17 cellular contexts compared by ENCODE assay signal in the genomic region with DNA sequence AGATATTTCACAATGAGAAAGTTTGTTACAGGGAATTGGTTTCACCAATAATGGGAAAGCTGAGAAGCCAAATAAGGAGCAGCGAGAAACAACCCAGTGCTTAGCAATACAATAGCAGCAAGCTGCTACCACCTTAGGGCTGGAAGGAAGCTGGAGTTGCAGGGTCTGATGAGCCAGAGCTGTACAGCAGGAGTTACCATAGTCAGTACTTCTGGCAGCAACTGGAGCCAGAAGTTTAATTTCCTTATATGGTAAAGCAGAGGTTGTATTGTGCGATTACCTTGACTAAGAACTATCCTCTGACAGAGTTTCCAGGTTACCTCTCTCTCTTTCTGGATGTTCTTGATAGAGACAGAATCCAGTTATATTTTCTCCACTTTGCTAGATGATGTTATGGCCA.
DNase-seq lines count a peak whose midpoint lies in the region; ATAC-seq, FAIRE-seq and TF ChIP-seq lines count a peak whose summit lies in the region.
"Had no signal": no experiment of that assay in that cellular context is flagged by ENCODE, and none has a peak within 500 bp of the region (broad histone marks: within the 10 kb centered on the region; RNA-seq: fewer than 3 reads in every experiment).

No MANE protein-coding gene starts in this region.

- no peaks in the 10 kb centered on the region for H4K20me1 ChIP-seq in DND-41 (ENCODE audit: insufficient read depth, low read length)

- H3K27ac ChIP-seq in DND-41 (ENCODE audit: low read length) (no peak overlapping the region), aorta (ENCODE audit: low read depth in 1 of 2, low read length in 2 of 2) (no peak overlapping the region), upper lobe of left lung (no peak overlapping the region)
- H3K27ac ChIP-seq: foreskin keratinocyte, ovary, WERI-Rb-1 had no signal

- H3K36me3 ChIP-seq in DND-41 (ENCODE audit: insufficient read depth, low read length) (no peaks in the 10 kb centered on the region), aorta (ENCODE audit: control insufficient read depth in 1 of 2, insufficient read depth in 2 of 2, low read length in 1 of 2) (no peaks in the 10 kb centered on the region), upper lobe of left lung (no peaks in the 10 kb centered on the region)
- H3K36me3 ChIP-seq: ovary, WERI-Rb-1 had no signal

- H3K4me2 ChIP-seq in DND-41 (ENCODE audit: insufficient read depth, low read length): no peak overlapping the region

- WGBS in aorta, 2 donors: 94 to 95% methylated on average over 2 of the region's 2 CpGs
- 88 to 92% methylated on average over 2 of the region's 2 CpGs for WGBS in upper lobe of left lung, 2 donors

- peaks cover 4% of the 10 kb centered on the region for H3K4me1 ChIP-seq in DND-41 (ENCODE audit: insufficient read depth, low read length)
- H3K4me1 ChIP-seq in aorta (ENCODE audit: control insufficient read depth in 1 of 2, insufficient read depth in 2 of 2, low read length in 2 of 2): no peaks in the 10 kb centered on the region
- H3K4me1 ChIP-seq in upper lobe of left lung: peaks cover 0 to under 1% (median 0%) of the 10 kb centered on the region in 4 donors
- H3K4me1 ChIP-seq: foreskin keratinocyte had no signal

- no peak overlapping the region for H3K9ac ChIP-seq in DND-41 (ENCODE audit: low read depth, low read length)

- no peaks in the 10 kb centered on the region for H3K79me2 ChIP-seq in DND-41 (ENCODE audit: insufficient read depth, low read length)

- intact Hi-C loops in aorta (cut with DNase I): loop anchor here in 1 of 2 donors (10.0 kb wide), 1 partner anchor 357 kb away; no protein-coding TSS in a partner anchor

- no peak for TF ChIP-seq EP300 in upper lobe of left lung (IDR thresholded peaks at IDR 0.05)

- no peak for TF ChIP-seq CTCF in DND-41 (IDR thresholded peaks at IDR 0.05; ENCODE audit: borderline replicate concordance, extremely low read depth, low read length, poor library complexity, severe bottlenecking)
- no peak for TF ChIP-seq CTCF in upper lobe of left lung (IDR thresholded peaks at IDR 0.05)

- H2AFZ ChIP-seq in DND-41 (ENCODE audit: low read depth, low read length): no peak overlapping the region

- DNase-seq in DND-41: no peak
- DNase-seq in iPS DF 4.7 (ENCODE audit: extremely low read depth, low spot score): peak; percentile 7
- no peak for DNase-seq in urothelium cell line (ENCODE audit: low spot score)
- no peak for DNase-seq in aorta
- no peak for DNase-seq in upper lobe of left lung
- no peak for DNase-seq in NOMO-1 (lab: John Stamatoyannopoulos, UW; ENCODE audit: unreplicated experiment in 2 of 2)
- DNase-seq: activated naive CD4-positive, alpha-beta T cell treated with anti-CD3 and anti-CD28 coated beads, Interleukin-2, amount 50 U/mL, for 16 hours; NCI-H345; ovary; substantia nigra; WERI-Rb-1 had no signal

- no peak overlapping the region for H3K4me3 ChIP-seq in DND-41 (ENCODE audit: low read depth in 1 of 2, low read length in 2 of 2)
- no peak overlapping the region for H3K4me3 ChIP-seq in aorta (ENCODE audit: low read length in 2 of 2)
- no peak overlapping the region for H3K4me3 ChIP-seq in upper lobe of left lung
- H3K4me3 ChIP-seq: ovary had no signal

- ATAC-seq in DND-41 (ENCODE audit: insufficient read depth, low read depth) (peak; percentile 35; the same call in 1 of the 3 replicates), GM18873 (IDR thresholded peaks at IDR 0.05; ENCODE audit: low FRiP score, unreplicated experiment) (peak; percentile 54), HG02885 (IDR thresholded peaks at IDR 0.05; ENCODE audit: poor library complexity, unreplicated experiment) (peak; percentile 72), aorta (ENCODE audit: low FRiP score) (no peak), upper lobe of left lung (ENCODE audit: low FRiP score in 2 of 2) (no peak)
- ATAC-seq: foreskin keratinocyte had no signal

- H3K9me3 ChIP-seq in DND-41 (ENCODE audit: insufficient read depth, low read length, severe bottlenecking) (no peaks in the 10 kb centered on the region), aorta (ENCODE audit: control insufficient read depth, low read length) (no peaks in the 10 kb centered on the region), upper lobe of left lung (no peaks in the 10 kb centered on the region)
- H3K9me3 ChIP-seq: ovary had no signal

- no peak for TF ChIP-seq POLR2A in upper lobe of left lung (IDR thresholded peaks at IDR 0.05)

- FAIRE-seq in urothelium cell line (lab: Jason Lieb, UNC): no peak
- FAIRE-seq: GM19239, H54, islet of Langerhans had no signal

- no peaks in the 10 kb centered on the region for H3K27me3 ChIP-seq in DND-41 (ENCODE audit: insufficient read depth, low read length, poor library complexity)
- H3K27me3 ChIP-seq in aorta (ENCODE audit: control insufficient read depth in 1 of 2, insufficient read depth in 2 of 2, low read length in 1 of 2): no peaks in the 10 kb centered on the region
- no peaks in the 10 kb centered on the region for H3K27me3 ChIP-seq in upper lobe of left lung
- H3K27me3 ChIP-seq: ovary had no signal

Comparison
In these comparisons a context has a peak if more than half of its experiments do, and no peak if none do; other contexts are left out.
1. ATAC-seq: peak in DND-41 (single experiment), GM18873 (single experiment) and HG02885 (single experiment); none in aorta (single experiment) and upper lobe of left lung (0 of 2).